8 cellular contexts compared by ENCODE assay signal in the genomic region with DNA sequence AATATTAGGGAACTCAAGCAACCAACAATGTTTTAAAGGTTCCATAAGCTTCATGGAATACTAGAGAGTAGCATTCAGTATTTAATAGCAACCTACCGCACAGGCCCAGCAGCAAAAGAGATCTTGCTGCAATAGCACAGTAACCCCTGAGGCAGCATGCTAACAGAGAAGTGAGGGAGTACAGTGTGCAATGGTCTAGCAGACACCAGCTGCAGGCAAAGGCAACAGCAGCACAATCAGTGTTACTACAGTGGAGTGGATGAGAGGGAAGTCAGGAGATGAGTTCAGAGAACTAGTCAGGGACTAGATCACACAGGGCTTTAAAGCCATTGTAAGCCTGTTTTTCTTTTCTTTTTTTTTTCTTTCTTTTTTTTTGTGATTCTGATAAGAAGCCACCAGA. TPM values are rescaled to one million over a fixed set of nuclear protein-coding genes. Genes with fewer than 3 reads are reported as not detected.
DNase-seq lines count a peak whose midpoint lies in the region; ATAC-seq and TF ChIP-seq lines count a peak whose summit lies in the region.

No MANE protein-coding gene starts in this region.

- no peak overlapping the region for H3K4me3 Mint-ChIP-seq in H9

- H4K91ac ChIP-seq in H9 (ENCODE audit: insufficient read length, low read depth, low read length), result no peak overlapping the region

- no peak overlapping the region for H2AK5ac ChIP-seq in H9 (ENCODE audit: insufficient read length, low read length)

- H3K36me3 ChIP-seq in right atrium auricular region (no peaks in the 10 kb centered on the region), tibial nerve (no peaks in the 10 kb centered on the region)

- H3K56ac ChIP-seq in H9 (ENCODE audit: insufficient read length, low read depth, low read length), result no peak overlapping the region

- no peaks in the 10 kb centered on the region for H3K27me3 Mint-ChIP-seq in H9 (ENCODE audit: low read depth)

- peaks cover 10% of the 10 kb centered on the region for H3K23me2 ChIP-seq in H9 (ENCODE audit: insufficient read length, low read depth, low read length, poor library complexity, severe bottlenecking)

- H3K14ac ChIP-seq in H9 (ENCODE audit: insufficient read depth, low read length), result no peak overlapping the region

- DNase-seq in GM12865 (ENCODE audit: low read depth) (peak; percentile 53), NCI-H526 treated with DMSO at 0.1 percent for 48 hours (lab: John Stamatoyannopoulos, UW) (peak; percentile 11), right atrium auricular region (ENCODE audit: low spot score) (no peak), tibial nerve (ENCODE audit: low spot score in 2 of 2) (no peak), NCI-H187 (lab: John Stamatoyannopoulos, UW) (no peak), H9 (no peak), DMS114 treated with DMSO at 0.1 percent for 48 hours (lab: John Stamatoyannopoulos, UW; ENCODE audit: unreplicated experiment) (no peak)

- no peak overlapping the region for H3K18ac ChIP-seq in H9 (ENCODE audit: insufficient read length, low read depth, low read length)

- TF ChIP-seq EP300 in tibial nerve (IDR thresholded peaks at IDR 0.05), result peak in 1 of 2 donors; percentile 9

- WGBS in tibial nerve, 2 donors, result 26 to 56% methylated on average over 1 of the region's 1 CpG
- no CpG with 5 or more reads among the region's 1 CpG for WGBS in H9 (ENCODE audit: extremely low coverage, insufficient read length, low lambda C conversion rate)

- peaks cover 0 to 36% of the 10 kb centered on the region in 2 donors for H3K4me1 ChIP-seq in right atrium auricular region
- peaks cover 0 to 40% (median 20%) of the 10 kb centered on the region in 4 donors for H3K4me1 ChIP-seq in tibial nerve
- H3K4me1 ChIP-seq in H9 (ENCODE audit: insufficient read depth, low read length), result peaks cover 2% of the 10 kb centered on the region; the same call in 1 of the 2 replicates

- no peak overlapping the region for H4K8ac ChIP-seq in H9 (replicated peaks; ENCODE audit: insufficient read length, low read depth, low read length)

- peak overlapping the region in 1 of 3 experiments; percentile 1; a peak in 2 of 7 replicates for H3K27ac Mint-ChIP-seq in H9

- H3K27ac ChIP-seq in right atrium auricular region (peak overlapping the region; percentile 9 to 47), tibial nerve (peak overlapping the region in 2 of 4 donors; percentile 39 to 79), H9 (ENCODE audit: insufficient read length, low read depth, low read length) (no peak overlapping the region)

- H3K4me3 ChIP-seq in GM12865 (ENCODE audit: low read depth, low read length) (no peak overlapping the region; the same call in 1 of the 2 replicates), right atrium auricular region (no peak overlapping the region), tibial nerve (no peak overlapping the region)

- H2BK12ac ChIP-seq in H9 (ENCODE audit: insufficient read length, low read depth, low read length), result no peak overlapping the region

- no peak overlapping the region for H3K4me2 ChIP-seq in H9 (ENCODE audit: insufficient read depth, insufficient read length, low read length)

- H2BK5ac ChIP-seq in H9 (ENCODE audit: insufficient read length, low read length), result no peak overlapping the region

- no peak overlapping the region for H3T11ph ChIP-seq in H9 (ENCODE audit: low read length)

- no peak overlapping the region for H3K23ac ChIP-seq in H9 (ENCODE audit: insufficient read length, low read depth, low read length)

- H3K27me3 ChIP-seq in right atrium auricular region (no peaks in the 10 kb centered on the region), tibial nerve (no peaks in the 10 kb centered on the region), H9 (ENCODE audit: insufficient read depth, low read length) (no peaks in the 10 kb centered on the region)

- no peak overlapping the region for H2BK15ac ChIP-seq in H9 (ENCODE audit: low read depth, low read length)

- H3K9ac ChIP-seq in H9 (ENCODE audit: extremely low read depth, insufficient read length, low read length), result no peak overlapping the region

- H3K9me3 Mint-ChIP-seq in H9, result no peaks in the 10 kb centered on the region

- no peak for TF ChIP-seq CTCF in GM12865 (IDR thresholded peaks at IDR 0.05; ENCODE audit: insufficient read depth, low read depth, low read length, missing control alignments)
- TF ChIP-seq CTCF in right atrium auricular region (IDR thresholded peaks at IDR 0.05), result no peak
- TF ChIP-seq CTCF in tibial nerve (IDR thresholded peaks at IDR 0.05), result no peak
- no peak for TF ChIP-seq CTCF in H9 (conservative IDR thresholded peaks at IDR 0.05)

- TF ChIP-seq POLR2A in tibial nerve (IDR thresholded peaks at IDR 0.05), result no peak

- H3K79me1 ChIP-seq in H9 (ENCODE audit: insufficient read depth, low read depth, low read length, poor library complexity, severe bottlenecking), result no peaks in the 10 kb centered on the region

- no peaks in the 10 kb centered on the region for H3K79me2 ChIP-seq in H9 (ENCODE audit: insufficient read depth, low read length)

- peak; percentile 38 for ATAC-seq in GM21737 (IDR thresholded peaks at IDR 0.05; ENCODE audit: unreplicated experiment)

- H2BK20ac ChIP-seq in H9 (ENCODE audit: low read depth, low read length, poor library complexity, severe bottlenecking), result no peak overlapping the region

- peaks cover 0 to 2% (median 0%) of the 10 kb centered on the region in 3 experiments; a peak in 1 of 7 replicates for H3K36me3 Mint-ChIP-seq in H9 (ENCODE audit: insufficient read depth in 1 of 3, low read depth in 3 of 3)

- no peak overlapping the region for H3K4ac ChIP-seq in H9 (ENCODE audit: low read depth, low read length)

- H2AFZ ChIP-seq in H9 (ENCODE audit: low read length), result no peak overlapping the region

- H2BK120ac ChIP-seq in H9 (ENCODE audit: low read depth, low read length, poor library complexity, severe bottlenecking), result no peak overlapping the region

- peaks cover 15 to 17% of the 10 kb centered on the region in 2 experiments for H3K4me1 Mint-ChIP-seq in H9

- H4K20me1 ChIP-seq in H9 (ENCODE audit: control insufficient read depth, insufficient read depth, insufficient read length), result no peaks in the 10 kb centered on the region

- H4K5ac ChIP-seq in H9 (ENCODE audit: insufficient read length, low read depth, low read length), result no peak overlapping the region

- H3K9me3 ChIP-seq in right atrium auricular region (no peaks in the 10 kb centered on the region), tibial nerve (no peaks in the 10 kb centered on the region), H9 (ENCODE audit: control insufficient read depth, low read depth, low read length) (no peaks in the 10 kb centered on the region)

RNA-seq across cellular contexts. Expression of a gene that starts 2.8 kb away (rescaled TPM):
- total RNA-seq in right atrium auricular region (1 to 10 TPM in 1 of 2 donors, under 1 TPM in 1; 0.67 to 1.1 TPM), tibial nerve (1 to 10 TPM; 1.0 to 2.8 (median 1.8) TPM), H9 (2021) (0.24 and 0.33 TPM in 2 replicates)

RNA-seq across cellular contexts. Expression of a gene that starts 26.3 kb away (rescaled TPM):
- total RNA-seq in right atrium auricular region (100 to 1,000 TPM in 1 of 2 donors, 10 to 100 TPM in 1; 70.2 to 101 TPM), tibial nerve (10 to 100 TPM; 58.5 to 82.5 (median 76.4) TPM), H9 (2021) (68.8 and 70.0 TPM in 2 replicates)

RNA-seq across cellular contexts. Expression of a gene that starts 54.9 kb away (rescaled TPM):
- total RNA-seq in right atrium auricular region (10 to 100 TPM; 21.3 to 26.0 TPM), tibial nerve (10 to 100 TPM; 16.9 to 24.5 (median 20.3) TPM), H9 (2021) (15.2 and 16.1 TPM in 2 replicates)

Comparison
In these comparisons a context has a peak if more than half of its experiments do, and no peak if none do; other contexts are left out.
1. DNase-seq: peak in GM12865 (single experiment) and NCI-H526 treated with DMSO at 0.1 percent for 48 hours (single experiment); none in right atrium auricular region (single experiment), tibial nerve (0 of 2), NCI-H187 (0 of 2), H9 (single experiment) and DMS114 treated with DMSO at 0.1 percent for 48 hours (single experiment).